Comparison of ENCODE assay signal across 36 cellular contexts in the genomic region with DNA sequence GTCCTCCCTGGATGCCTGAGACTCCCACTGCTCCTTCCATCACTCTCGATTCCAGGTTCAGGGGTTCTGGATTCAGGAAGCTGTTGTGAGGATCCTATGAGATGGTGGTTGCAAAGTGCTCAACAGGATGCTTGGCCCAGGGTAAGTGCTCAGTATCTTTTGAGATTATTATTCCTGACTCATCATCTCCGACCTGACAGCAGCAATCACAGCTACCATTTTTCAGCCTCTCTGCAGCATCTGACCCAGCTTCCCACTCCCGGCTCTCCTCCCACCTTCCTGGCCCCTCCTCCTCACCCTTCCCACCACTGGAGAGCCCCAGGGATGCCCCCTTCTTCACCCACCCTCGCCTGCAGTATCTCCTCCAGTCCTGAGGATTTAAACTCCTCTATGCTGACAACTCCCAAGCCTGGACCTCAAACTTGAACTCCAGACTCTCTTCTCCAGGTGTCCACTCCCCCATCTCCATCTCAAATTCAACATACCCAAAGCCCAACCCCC. TPM values are rescaled to one million over a fixed set of nuclear protein-coding genes. Genes with fewer than 3 reads are reported as not detected.
"Had no signal": no experiment of that assay in that cellular context is flagged by ENCODE, and none has a peak within 500 bp of the region (broad histone marks: within the 10 kb centered on the region; RNA-seq: fewer than 3 reads in every experiment).

No MANE protein-coding gene starts in this region.

- DNase-seq: activated CD4-positive, alpha-beta memory T cell treated with anti-CD3 and anti-CD28 coated beads for 36 hours; activated CD4-positive, alpha-beta T cell treated with anti-CD3 and anti-CD28 coated beads, Interleukin-2, amount 10 ng/mL, durations not matched to agents 24 days and 14 days; activated CD4-positive, CD25-positive, alpha-beta regulatory T cell treated with anti-CD3 and anti-CD28 coated beads, Interleukin-2, amount 50 U/mL, for 72 hours; activated CD8-positive, alpha-beta memory T cell treated with anti-CD3 and anti-CD28 coated beads, Interleukin-2, amount 50 U/mL, for 4 hours; activated gamma-delta T cell; activated naive CD4-positive, alpha-beta T cell treated with anti-CD3 and anti-CD28 coated beads, Interleukin-2, amount 50 U/mL, for 16 hours; activated naive CD8-positive, alpha-beta T cell treated with anti-CD3 and anti-CD28 coated beads, Interleukin-2, amount 50 U/mL, for 24 hours; activated T-cell treated with anti-CD3 and anti-CD28 coated beads, Interleukin-2, amount 50 U/mL, for 1 hour; dermis blood vessel endothelial cell; effector CD4-positive, alpha-beta T cell; esophagus squamous epithelium; islet precursor cell; left ventricle myocardium inferior; mesendoderm; mucosa of descending colon; small intestine; stimulated activated CD4-positive, alpha-beta T cell treated with anti-CD3 and anti-CD28 coated beads, Interleukin-4, amount 100 ng/mL, for 24 hours; stimulated activated naive CD8-positive, alpha-beta T cell treated with anti-CD3 and anti-CD28 coated beads, Interleukin-15, amount 100 ng/mL, for 72 hours; substantia nigra; T-helper 1 cell; T1000; thyroid gland; upper lobe of right lung; WERI-Rb-1 had no signal

- H3K27ac Mint-ChIP-seq: activated CD4-positive, alpha-beta memory T cell treated with anti-CD3 and anti-CD28 coated beads for 36 hours; activated CD4-positive, alpha-beta T cell treated with anti-CD3 and anti-CD28 coated beads, Interleukin-2, amount 10 ng/mL, durations not matched to agents 24 days and 14 days; activated naive CD8-positive, alpha-beta T cell treated with anti-CD3 and anti-CD28 coated beads, Interleukin-2, amount 50 U/mL, for 24 hours; activated T-helper 1 cell treated with anti-CD3 and anti-CD28 coated beads, Interleukin-12 subunit alpha, Interleukin-12 subunit beta, Interleukin-2, Interleukin-4 antibody, amounts not matched to agents 30 ng/mL and 10 ng/mL and 1 ng/mL, durations not matched to agents 14 hours and 24 hours and 36 hours; progenitor cell of endocrine pancreas; stimulated activated memory B cell treated with anti-CD40 and anti-IgM and Interleukin-4, amounts not matched to agents 10 μg/mL and 1 μg/mL and 100 μg/mL, for 72 hours had no signal

- FAIRE-seq: bronchial epithelial cell, colon, small intestine had no signal

- H3K4me1 ChIP-seq: gastroesophageal sphincter, left ventricle myocardium inferior, thyroid gland, upper lobe of right lung had no signal

- H3K27me3 ChIP-seq: gastroesophageal sphincter, hepatocyte, thyroid gland, upper lobe of right lung had no signal

- H3K9me3 ChIP-seq: esophagus squamous epithelium, gastroesophageal sphincter, left ventricle myocardium inferior, mucosa of descending colon, thyroid gland, upper lobe of right lung had no signal

- H3K36me3 Mint-ChIP-seq: activated CD4-positive, alpha-beta memory T cell treated with anti-CD3 and anti-CD28 coated beads for 36 hours had no signal

- ATAC-seq: gastroesophageal sphincter; mucosa of descending colon; sciatic nerve; stimulated activated memory B cell treated with anti-CD40 and anti-IgM and Interleukin-4, amounts not matched to agents 10 μg/mL and 1 μg/mL and 100 μg/mL, for 72 hours; stimulated activated naive CD8-positive, alpha-beta T cell treated with anti-CD3 and anti-CD28 coated beads, Interleukin-15, amount 100 ng/mL, for 72 hours; upper lobe of right lung had no signal

- H3K4me3 Mint-ChIP-seq: activated CD4-positive, alpha-beta memory T cell treated with anti-CD3 and anti-CD28 coated beads for 36 hours; activated CD4-positive, alpha-beta T cell treated with anti-CD3 and anti-CD28 coated beads, Interleukin-2, amount 10 ng/mL, durations not matched to agents 24 days and 14 days; activated naive CD8-positive, alpha-beta T cell treated with anti-CD3 and anti-CD28 coated beads, Interleukin-2, amount 50 U/mL, for 24 hours; activated T-helper 1 cell treated with anti-CD3 and anti-CD28 coated beads, Interleukin-12 subunit alpha, Interleukin-12 subunit beta, Interleukin-2, Interleukin-4 antibody, amounts not matched to agents 30 ng/mL and 10 ng/mL and 1 ng/mL, durations not matched to agents 14 hours and 24 hours and 36 hours; natural killer cell treated with Interleukin-12 subunit alpha and Interleukin-12 subunit beta and Interleukin-15 and Interleukin-18, amount 100 ng/mL, for 72 hours; stimulated activated memory B cell treated with anti-CD40 and anti-IgM and Interleukin-4, amounts not matched to agents 10 μg/mL and 1 μg/mL and 100 μg/mL, for 72 hours; stimulated activated naive CD8-positive, alpha-beta T cell treated with anti-CD3 and anti-CD28 coated beads, Interleukin-15, amount 100 ng/mL, for 72 hours had no signal

- H3K4me1 Mint-ChIP-seq: stimulated activated memory B cell treated with anti-CD40 and anti-IgM and Interleukin-4, amounts not matched to agents 10 μg/mL and 1 μg/mL and 100 μg/mL, for 72 hours; stimulated activated naive CD8-positive, alpha-beta T cell treated with anti-CD3 and anti-CD28 coated beads, Interleukin-15, amount 100 ng/mL, for 72 hours had no signal

- H3K27ac ChIP-seq: epithelial cell of prostate, hepatocyte, left ventricle myocardium inferior, thyroid gland, upper lobe of right lung, WERI-Rb-1 had no signal

- H3K9me3 Mint-ChIP-seq: activated CD4-positive, alpha-beta memory T cell treated with anti-CD3 and anti-CD28 coated beads for 36 hours; activated CD4-positive, alpha-beta T cell treated with anti-CD3 and anti-CD28 coated beads, Interleukin-2, amount 10 ng/mL, durations not matched to agents 24 days and 14 days; activated T-helper 1 cell treated with anti-CD3 and anti-CD28 coated beads, Interleukin-12 subunit alpha, Interleukin-12 subunit beta, Interleukin-2, Interleukin-4 antibody, amounts not matched to agents 30 ng/mL and 10 ng/mL and 1 ng/mL, durations not matched to agents 14 hours and 24 hours and 36 hours; natural killer cell treated with Interleukin-12 subunit alpha and Interleukin-12 subunit beta and Interleukin-15 and Interleukin-18, amount 100 ng/mL, for 72 hours had no signal

- H3K4me3 ChIP-seq: esophagus squamous epithelium, gastroesophageal sphincter, hepatocyte, left ventricle myocardium inferior, lung, mucosa of descending colon, thyroid gland, upper lobe of right lung had no signal

- H3K36me3 ChIP-seq: esophagus squamous epithelium, left ventricle myocardium inferior, thyroid gland, upper lobe of right lung, WERI-Rb-1 had no signal

RNA-seq across cellular contexts. Expression of gene KCNB1, which starts 36.8 kb away (rescaled TPM):
- total RNA-seq: activated CD4-positive, alpha-beta memory T cell treated with anti-CD3 and anti-CD28 coated beads for 36 hours; activated CD8-positive, alpha-beta memory T cell treated with anti-CD3 and anti-CD28 coated beads for 36 hours; bronchial epithelial cell; dermis blood vessel endothelial cell; natural killer cell treated with Interleukin-12 subunit alpha and Interleukin-12 subunit beta and Interleukin-15 and Interleukin-18, amount 100 ng/mL, for 72 hours had no signal
